21 cellular contexts compared by ENCODE assay signal in the genomic region with DNA sequence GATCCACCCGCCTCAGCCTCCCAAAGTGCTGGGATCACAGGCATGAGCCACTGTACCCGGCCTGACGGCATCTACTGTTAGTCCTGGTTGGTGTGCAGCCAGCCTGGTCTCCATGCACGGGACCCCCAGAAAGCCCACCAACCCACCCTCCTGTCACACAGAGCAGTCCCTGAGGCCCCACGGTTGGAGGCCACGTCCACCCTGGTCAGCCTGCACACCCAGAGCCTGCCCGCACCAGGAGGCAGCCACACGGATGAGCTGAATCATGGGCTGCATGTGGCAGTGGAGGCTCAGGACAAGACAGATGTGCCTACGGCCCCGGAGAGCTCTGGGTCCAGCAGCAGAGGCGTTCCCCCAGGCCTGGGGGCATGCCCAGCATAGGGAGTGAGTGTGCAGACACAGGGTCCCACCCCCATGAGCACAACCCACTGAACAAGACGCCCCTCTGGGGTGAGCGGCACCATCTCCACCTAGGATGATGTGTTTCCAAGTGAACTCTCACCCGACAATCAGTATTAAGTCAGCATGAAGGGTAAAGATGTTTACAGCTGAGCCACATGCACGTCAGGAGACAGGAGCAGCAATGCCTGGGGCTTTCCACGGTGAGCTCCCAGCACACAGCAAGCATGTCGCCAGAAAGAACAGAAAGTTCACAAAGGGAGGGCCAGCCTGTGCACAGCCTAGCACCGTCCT.
DNase-seq lines count a peak whose midpoint lies in the region; ATAC-seq and TF ChIP-seq lines count a peak whose summit lies in the region.
"Had no signal": no experiment of that assay in that cellular context is flagged by ENCODE, and none has a peak within 500 bp of the region (broad histone marks: within the 10 kb centered on the region; RNA-seq: fewer than 3 reads in every experiment).

No MANE protein-coding gene starts in this region.

- no peak overlapping the region for H4K5ac ChIP-seq in mesendoderm (ENCODE audit: low read length)

- no peaks in the 10 kb centered on the region for H3K9me3 Mint-ChIP-seq in activated B cell treated with CpG ODN at 0.5 μM for 24 hours
- H3K9me3 Mint-ChIP-seq: activated CD4-positive, alpha-beta T cell treated with anti-CD3 and anti-CD28 coated beads, Interleukin-2, amount 10 ng/mL, durations not matched to agents 7 days and 5 days; activated naive CD4-positive, alpha-beta T cell treated with anti-CD3 and anti-CD28 coated beads, Interleukin-2, amount 50 U/mL, for 72 hours; CD4-positive, alpha-beta T cell; central memory CD8-positive, alpha-beta T cell had no signal

- H3K4me1 Mint-ChIP-seq in activated B cell treated with CpG ODN at 0.5 μM for 24 hours = peaks cover 29% of the 10 kb centered on the region

- no peak overlapping the region for H3K4ac ChIP-seq in mesendoderm (ENCODE audit: low read depth, low read length)

- intact Hi-C loops in activated B cell treated with CpG ODN at 0.5 μM for 24 hours (cut with micrococcal nuclease) = no loop called here
- intact Hi-C loops in lower lobe of right lung (cut with DNase I) = no loop called here
- intact Hi-C loops in spleen (cut with DNase I; ENCODE audit: low total_unique reads) = no loop called here

- POLR2A ChIA-PET in activated B cell treated with CpG ODN at 0.5 μM for 24 hours (lab: Charles Lee) = no interaction called here

- ATAC-seq in activated B cell treated with CpG ODN at 0.5 μM for 24 hours (ENCODE audit: low read depth) (peak; percentile 53), lower lobe of right lung (no peak), omental fat pad (ENCODE audit: low FRiP score) (no peak)
- ATAC-seq: activated naive CD4-positive, alpha-beta T cell treated with anti-CD3 and anti-CD28 coated beads, Interleukin-2, amount 50 U/mL, for 72 hours had no signal

- no peaks in the 10 kb centered on the region for H3K79me1 ChIP-seq in mesendoderm (ENCODE audit: low read length)

- no peaks in the 10 kb centered on the region for H3K27me3 ChIP-seq in lower lobe of right lung (ENCODE audit: low read depth)
- H3K27me3 ChIP-seq in spleen (replicated peaks in 1 of 7) = peaks cover 0 to 46% (median 9%) of the 10 kb centered on the region in 7 donors
- no peaks in the 10 kb centered on the region for H3K27me3 ChIP-seq in mesendoderm (ENCODE audit: insufficient read depth, low read length, poor library complexity)
- H3K27me3 ChIP-seq: ascending aorta, vagina had no signal

- no peak overlapping the region for H2BK120ac ChIP-seq in mesendoderm (ENCODE audit: low read depth, low read length)

- H3K27ac Mint-ChIP-seq in activated B cell treated with CpG ODN at 0.5 μM for 24 hours = no peak overlapping the region
- H3K27ac Mint-ChIP-seq: activated CD4-positive, alpha-beta T cell treated with anti-CD3 and anti-CD28 coated beads, Interleukin-2, amount 10 ng/mL, durations not matched to agents 7 days and 5 days; activated naive CD4-positive, alpha-beta T cell treated with anti-CD3 and anti-CD28 coated beads, Interleukin-2, amount 50 U/mL, for 72 hours had no signal

- H3K79me2 ChIP-seq in mesendoderm (ENCODE audit: control insufficient read depth, insufficient read depth, low read length) = no peaks in the 10 kb centered on the region
- H3K79me2 ChIP-seq: parathyroid adenoma had no signal

- H2AK5ac ChIP-seq in mesendoderm (ENCODE audit: low read length) = no peak overlapping the region

- TF ChIP-seq CTCF in activated B cell treated with CpG ODN at 0.5 μM for 24 hours (IDR thresholded peaks at IDR 0.05) = no peak
- TF ChIP-seq CTCF in lower lobe of right lung (IDR thresholded peaks at IDR 0.05) = no peak
- TF ChIP-seq CTCF in spleen (IDR thresholded peaks at IDR 0.05 in 8 of 11, conservative IDR thresholded peaks at IDR 0.05 in 3 of 11) = no peak
- no peak for TF ChIP-seq CTCF in omental fat pad (IDR thresholded peaks at IDR 0.05)

- H3K4me1 ChIP-seq in lower lobe of right lung = peaks cover 9% of the 10 kb centered on the region
- H3K4me1 ChIP-seq in spleen = peaks cover 6 to 42% (median 23%) of the 10 kb centered on the region in 6 donors
- H3K4me1 ChIP-seq in mesendoderm (ENCODE audit: control insufficient read depth, low read depth, low read length) = peaks cover 8% of the 10 kb centered on the region
- H3K4me1 ChIP-seq: ascending aorta had no signal

- no peaks in the 10 kb centered on the region for H3K36me3 Mint-ChIP-seq in activated B cell treated with CpG ODN at 0.5 μM for 24 hours (ENCODE audit: low read depth)
- H3K36me3 Mint-ChIP-seq: activated naive CD4-positive, alpha-beta T cell treated with anti-CD3 and anti-CD28 coated beads, Interleukin-2, amount 50 U/mL, for 72 hours had no signal

- H4K8ac ChIP-seq in mesendoderm (ENCODE audit: low read depth, low read length) = no peak overlapping the region

- no peak overlapping the region for H3K23ac ChIP-seq in mesendoderm (ENCODE audit: low read length)

- H3K27ac ChIP-seq in lower lobe of right lung (no peak overlapping the region), spleen (no peak overlapping the region), mesendoderm (ENCODE audit: low read depth, low read length) (no peak overlapping the region)
- H3K27ac ChIP-seq: ascending aorta, GM23248, parathyroid adenoma, vagina had no signal

- H3K27me3 Mint-ChIP-seq in activated B cell treated with CpG ODN at 0.5 μM for 24 hours = peaks cover 22% of the 10 kb centered on the region
- H3K27me3 Mint-ChIP-seq: CD4-positive, alpha-beta T cell had no signal

- peak overlapping the region; percentile 11 for H3K4me3 Mint-ChIP-seq in activated B cell treated with CpG ODN at 0.5 μM for 24 hours
- H3K4me3 Mint-ChIP-seq: activated CD4-positive, alpha-beta T cell treated with anti-CD3 and anti-CD28 coated beads, Interleukin-2, amount 10 ng/mL, durations not matched to agents 7 days and 5 days; CD4-positive, alpha-beta T cell; central memory CD8-positive, alpha-beta T cell had no signal

- H3K18ac ChIP-seq in mesendoderm (ENCODE audit: low read length) = no peak overlapping the region

- 74 to 93% (median 87%) methylated on average over 8 to 18 of the region's 18 CpGs for WGBS in spleen, 5 donors
- WGBS in mesendoderm (ENCODE audit: extremely low coverage, insufficient coverage, low lambda C conversion rate) = no CpG with 5 or more reads among the region's 18 CpGs

- H3K4me3 ChIP-seq in lower lobe of right lung = no peak overlapping the region
- H3K4me3 ChIP-seq in spleen = no peak overlapping the region
- H3K4me3 ChIP-seq in mesendoderm (ENCODE audit: low read length) = no peak overlapping the region
- H3K4me3 ChIP-seq: ascending aorta, GM23248, vagina had no signal

- H2BK5ac ChIP-seq in mesendoderm (ENCODE audit: low read length) = no peak overlapping the region

- CTCF ChIA-PET in activated B cell treated with CpG ODN at 0.5 μM for 24 hours (lab: Charles Lee) = no interaction called here

- no peak for TF ChIP-seq POLR2A in spleen (IDR thresholded peaks at IDR 0.05)

- H3K56ac ChIP-seq in mesendoderm (ENCODE audit: low read length) = no peak overlapping the region

- peak; percentile 49 for DNase-seq in Daoy (ENCODE audit: low read depth)
- no peak for DNase-seq in activated B cell treated with CpG ODN at 0.5 μM for 24 hours
- DNase-seq in lower lobe of right lung = peak; percentile 22
- peak; percentile 64 for DNase-seq in spleen
- DNase-seq in middle frontal gyrus (ENCODE audit: extremely low spot score, low spot score) = no peak
- no peak for DNase-seq in mesendoderm
- no peak for DNase-seq in omental fat pad (ENCODE audit: low spot score)
- DNase-seq: activated CD4-positive, alpha-beta T cell treated with anti-CD3 and anti-CD28 coated beads, Interleukin-2, amount 10 ng/mL, durations not matched to agents 7 days and 5 days; CD4-positive, alpha-beta T cell; DMS153; effector CD4-positive, alpha-beta T cell; GM23248; NCI-H1436 treated with DMSO at 0.1 percent for 48 hours; NCI-H524; RPMI8226; SK-N-SH had no signal

- no peak overlapping the region for H2BK15ac ChIP-seq in mesendoderm (replicated peaks; ENCODE audit: low read depth)

- H3K9me3 ChIP-seq in lower lobe of right lung = no peaks in the 10 kb centered on the region
- no peaks in the 10 kb centered on the region for H3K9me3 ChIP-seq in spleen
- H3K9me3 ChIP-seq: ascending aorta, SK-N-SH, vagina had no signal

- H3K4me2 ChIP-seq in mesendoderm (ENCODE audit: low read length) = no peak overlapping the region
- H3K4me2 ChIP-seq: SK-N-SH had no signal

- H3K36me3 ChIP-seq in lower lobe of right lung (no peaks in the 10 kb centered on the region), spleen (peaks cover 0 to 25% (median 0%) of the 10 kb centered on the region in 6 donors), mesendoderm (ENCODE audit: control insufficient read depth, insufficient read depth, low read length) (peaks cover 4% of the 10 kb centered on the region)
- H3K36me3 ChIP-seq: ascending aorta, vagina had no signal

- no peak overlapping the region for H3K9ac ChIP-seq in mesendoderm (ENCODE audit: low read length)
- H3K9ac ChIP-seq: GM23248, parathyroid adenoma, SK-N-SH had no signal

Comparison
In these comparisons a context has a peak if more than half of its experiments do, and no peak if none do; other contexts are left out.
1. DNase-seq: peak in Daoy (single experiment), lower lobe of right lung (single experiment) and spleen (single experiment); none in activated B cell treated with CpG ODN at 0.5 μM for 24 hours (single experiment), middle frontal gyrus (single experiment), mesendoderm (single experiment) and omental fat pad (single experiment).